7 cellular contexts compared by ENCODE assay signal in the genomic region with DNA sequence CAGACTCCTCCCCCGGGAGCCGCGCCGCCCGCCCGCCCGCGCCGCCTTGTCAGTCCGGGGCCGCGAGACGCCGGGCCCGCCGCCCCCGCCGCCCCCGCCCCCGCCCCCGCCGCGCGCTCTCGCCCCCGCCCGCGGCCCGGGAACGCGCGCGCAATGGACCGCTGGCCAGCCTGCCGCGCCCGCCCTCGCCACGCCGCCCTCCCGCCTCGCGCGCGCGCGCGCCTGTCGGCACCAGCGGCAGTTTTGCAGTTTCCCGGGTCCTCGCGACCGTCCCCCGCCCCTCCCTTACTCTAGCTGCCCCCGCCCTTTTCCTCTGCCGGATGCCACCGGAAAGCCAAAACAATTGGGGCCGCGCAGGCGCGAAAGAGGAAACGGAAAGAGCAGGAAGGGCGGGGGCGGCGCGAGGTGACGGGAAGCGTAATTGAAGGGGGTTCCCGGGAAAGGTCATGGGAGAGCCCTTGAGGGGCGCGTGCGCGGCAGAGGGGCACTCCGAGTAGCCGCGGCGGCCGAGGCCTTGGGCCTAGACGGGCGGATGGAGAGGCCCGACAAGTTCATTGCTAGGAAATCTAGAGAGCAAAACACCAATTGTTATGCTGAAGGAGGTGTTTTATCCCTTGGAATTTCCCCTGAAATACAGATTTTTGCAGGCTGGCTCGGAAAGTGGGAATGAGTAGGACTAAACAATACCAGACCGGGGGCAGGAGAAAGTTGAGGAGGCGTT.
DNase-seq lines count a peak whose midpoint lies in the region; ATAC-seq, FAIRE-seq and TF ChIP-seq lines count a peak whose summit lies in the region.

No MANE protein-coding gene starts in this region.

- TF ChIP-seq CTCF in astrocyte of the cerebellum (IDR thresholded peaks at IDR 0.05; ENCODE audit: low read depth, low read length, missing control alignments) (no peak), retinal pigment epithelial cell (conservative IDR thresholded peaks at IDR 0.05; ENCODE audit: low read depth, low read length) (no peak)

- FAIRE-seq in GM18507 (lab: Jason Lieb, UNC) = peak; percentile 86

- H3K4me3 ChIP-seq in astrocyte of the cerebellum (ENCODE audit: low read depth, low read length) (peak overlapping the region; percentile 60), retinal pigment epithelial cell (ENCODE audit: low read length) (peak overlapping the region; percentile 89)

- in situ Hi-C loops in astrocyte of the cerebellum (cut with HindIII; ENCODE audit: low sequenced_read_pairs) = no loop called here

- DNase-seq in GM18507 (ENCODE audit: extremely low spot score, insufficient read length, low read depth) (peak; percentile 79), NCI-H1930 (lab: John Stamatoyannopoulos, UW) (peak; percentile 97 to 98), T-helper 22 cell (ENCODE audit: low read depth) (peak; percentile 98), astrocyte of the cerebellum (ENCODE audit: low read depth) (peak; percentile 82), hippocampal formation (lab: John Stamatoyannopoulos, UW) (peak; percentile 91 to 94), retinal pigment epithelial cell (ENCODE audit: low read depth) (peak; percentile 70)

- peak; percentile 42 for ATAC-seq in HG02973 (IDR thresholded peaks at IDR 0.05; ENCODE audit: unreplicated experiment)

Comparison
In these comparisons a context has a peak if more than half of its experiments do, and no peak if none do; other contexts are left out.
1. Peak in every context shown above with its lines: DNase-seq, ATAC-seq and H3K4me3 ChIP-seq.